Comparison of ENCODE assay signal across 9 cellular contexts in the genomic region with DNA sequence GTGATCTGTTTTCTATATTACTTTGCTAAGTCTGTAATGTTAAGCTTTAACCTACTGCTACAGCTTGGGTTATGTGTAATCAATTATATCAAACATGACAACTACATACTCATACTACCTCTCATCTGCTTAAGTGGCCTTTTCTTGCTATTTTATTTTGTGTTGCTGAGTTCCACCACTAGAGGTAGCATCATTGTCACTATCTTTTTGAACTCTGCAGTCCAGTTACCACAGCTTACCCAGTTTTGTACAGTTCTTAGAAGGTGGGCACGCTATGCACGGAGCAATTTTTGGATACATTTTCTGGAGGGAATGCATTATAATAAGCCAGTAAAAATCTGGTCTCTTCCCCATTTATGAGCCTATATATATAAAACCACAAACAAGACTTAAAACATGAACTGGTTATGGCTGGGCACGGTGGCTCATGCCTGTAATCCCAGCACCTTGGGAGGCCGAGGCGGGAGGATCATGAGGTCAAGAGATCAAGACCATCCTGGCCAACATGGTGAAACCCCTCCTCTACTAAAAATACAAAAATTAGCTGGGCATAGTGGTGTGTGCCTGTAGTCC. TPM values are rescaled to one million over a fixed set of nuclear protein-coding genes. Genes with fewer than 3 reads are reported as not detected.
DNase-seq lines count a peak whose midpoint lies in the region; ATAC-seq and TF ChIP-seq lines count a peak whose summit lies in the region.
"Had no signal": no experiment of that assay in that cellular context is flagged by ENCODE, and none has a peak within 500 bp of the region (broad histone marks: within the 10 kb centered on the region; RNA-seq: fewer than 3 reads in every experiment).

No MANE protein-coding gene starts in this region.

- peaks cover 13% of the 10 kb centered on the region for H3K36me3 Mint-ChIP-seq in osteocyte (ENCODE audit: unreplicated experiment)

- CTCF ChIA-PET in HEK293 (lab: Yijun Ruan, JAX): interaction anchor here (0.5 to 3.0 kb wide), 16 partner anchors 9 to 879 kb away, joined by 3 to 33 read pairs (median 3); no protein-coding TSS in a partner anchor

- peaks cover 11% of the 10 kb centered on the region for H3K4me1 ChIP-seq in HEK293 (ENCODE audit: control insufficient read depth, insufficient read depth, low read length)
- H3K4me1 ChIP-seq in OCI-LY1 (ENCODE audit: insufficient read depth, low read length, severe bottlenecking): peaks cover 7% of the 10 kb centered on the region

- no peaks in the 10 kb centered on the region for H3K27me3 Mint-ChIP-seq in osteocyte (ENCODE audit: unreplicated experiment)
- H3K27me3 Mint-ChIP-seq: naive thymus-derived CD8-positive, alpha-beta T cell had no signal

- H3K4me1 Mint-ChIP-seq in osteocyte (ENCODE audit: unreplicated experiment): peaks cover 11% of the 10 kb centered on the region
- H3K4me1 Mint-ChIP-seq: naive thymus-derived CD8-positive, alpha-beta T cell had no signal

- no peak overlapping the region for H3K4me3 ChIP-seq in HEK293 (ENCODE audit: low read depth, low read length)
- no peak overlapping the region for H3K4me3 ChIP-seq in OCI-LY1 (ENCODE audit: low read depth, low read length, poor library complexity, severe bottlenecking)

- H3K9me2 ChIP-seq in OCI-LY1 (ENCODE audit: low read depth, low read length): no peaks in the 10 kb centered on the region

- H3K36me3 ChIP-seq in HEK293 (ENCODE audit: control insufficient read depth in 2 of 2, insufficient read depth in 1 of 2, low read length in 2 of 2) (peaks cover 0 to 3% of the 10 kb centered on the region in 2 experiments; a peak in 2 of 3 replicates), OCI-LY1 (ENCODE audit: insufficient read depth, low read length) (no peaks in the 10 kb centered on the region)

- H3K9ac ChIP-seq in OCI-LY1 (ENCODE audit: low read length): no peak overlapping the region

- H4K20me1 ChIP-seq in OCI-LY1 (ENCODE audit: insufficient read depth, low read length): no peaks in the 10 kb centered on the region

- H3K4me2 ChIP-seq in OCI-LY1 (ENCODE audit: low read length): no peak overlapping the region

- no peaks in the 10 kb centered on the region for H3K79me2 ChIP-seq in OCI-LY1 (ENCODE audit: insufficient read depth, low read length)

- H3K9me3 ChIP-seq in HEK293 (ENCODE audit: control insufficient read depth, insufficient read depth, low read depth, low read length): no peaks in the 10 kb centered on the region
- no peaks in the 10 kb centered on the region for H3K9me3 ChIP-seq in OCI-LY1 (ENCODE audit: low read length)

- TF ChIP-seq CTCF in HEK293 (tag by site-specific recombination; IDR thresholded peaks at IDR 0.05) (peak; percentile 29; the same call in 1 of the 2 replicates), OCI-LY1 (IDR thresholded peaks at IDR 0.05; ENCODE audit: low read length) (peak; percentile 79), osteocyte (IDR thresholded peaks at IDR 0.05) (peak; percentile 72)

- no peaks in the 10 kb centered on the region for H3K9me3 Mint-ChIP-seq in osteocyte (ENCODE audit: unreplicated experiment)

- peak; percentile 42 for ATAC-seq in esophagus mucosa
- ATAC-seq: naive thymus-derived CD8-positive, alpha-beta T cell had no signal

- H3F3A ChIP-seq in OCI-LY1 (ENCODE audit: insufficient read depth, low read length): no peaks in the 10 kb centered on the region

- no peak overlapping the region for H3K27ac Mint-ChIP-seq in osteocyte (ENCODE audit: unreplicated experiment)

- H2AFZ ChIP-seq in OCI-LY1 (ENCODE audit: low read length): no peak overlapping the region

- no peaks in the 10 kb centered on the region for H3K27me3 ChIP-seq in OCI-LY1 (ENCODE audit: insufficient read depth, low read length)

- H3K4me3 Mint-ChIP-seq in osteocyte (ENCODE audit: unreplicated experiment): no peak overlapping the region
- H3K4me3 Mint-ChIP-seq: naive thymus-derived CD8-positive, alpha-beta T cell had no signal

- DNase-seq in Daoy (ENCODE audit: low read depth) (peak; percentile 34), osteocyte (ENCODE audit: extremely low spot score, unreplicated experiment) (no peak), ecto neural progenitor cell (ENCODE audit: low spot score) (no peak), amniotic stem cell (lab: John Stamatoyannopoulos, UW) (no peak), activated gamma-delta T cell treated with Interleukin-2 at 50 U/mL for 16 hours (no peak)

- H3K27ac ChIP-seq in HEK293 (ENCODE audit: extremely low read depth, low read depth, low read length) (no peak overlapping the region), OCI-LY1 (ENCODE audit: low read depth, low read length, poor library complexity, severe bottlenecking) (no peak overlapping the region)

- POLR2A ChIA-PET in HEK293 (lab: Yijun Ruan, JAX): no interaction called here

TF ChIP-seq in HEK293, 187 proteins besides CTCF, POLR2A, EP300 and RAD21:
- no peak for TF ChIP-seq ZFP37 (tag by site-specific recombination; IDR thresholded peaks at IDR 0.05)
- TF ChIP-seq ZXDB (tag by site-specific recombination; IDR thresholded peaks at IDR 0.05): no peak
- TF ChIP-seq ZNF335 (tag by site-specific recombination; conservative IDR thresholded peaks at IDR 0.05): no peak
- no peak for TF ChIP-seq ZNF626 (tag by site-specific recombination; IDR thresholded peaks at IDR 0.05)
- no peak for TF ChIP-seq ZNF140 (tag by site-specific recombination; IDR thresholded peaks at IDR 0.05)
- TF ChIP-seq ZNF654 (tag by site-specific recombination; IDR thresholded peaks at IDR 0.05; ENCODE audit: low read depth): peak; percentile 43
- TF ChIP-seq YY1 (tag by site-specific recombination; IDR thresholded peaks at IDR 0.05): no peak
- no peak for TF ChIP-seq ZNF677 (tag by site-specific recombination; IDR thresholded peaks at IDR 0.05)
- TF ChIP-seq REPIN1 (tag by site-specific recombination; IDR thresholded peaks at IDR 0.05; ENCODE audit: low read depth): no peak

RNA-seq across cellular contexts. Expression of a gene that starts 48.5 kb away (rescaled TPM):
- total RNA-seq in Daoy (2014; rRNA removed; shearing (Covaris generic)): 28.6 and 36.5 TPM in 2 replicates
- total RNA-seq in esophagus mucosa: 16.4 TPM
- total RNA-seq in osteocyte: 47.9 and 48.4 TPM in 2 replicates

RNA-seq across cellular contexts. Expression of a gene that starts 59.7 kb away (rescaled TPM):
- total RNA-seq in Daoy (2014; rRNA removed; shearing (Covaris generic)): 5.7 and 5.9 TPM in 2 replicates
- total RNA-seq in esophagus mucosa: 3.1 TPM
- total RNA-seq in osteocyte: 7.4 and 10.0 TPM in 2 replicates

Comparison
In these comparisons a context has a peak if more than half of its experiments do, and no peak if none do; other contexts are left out.
1. CTCF ChIP-seq: peak in every context shown above with its lines; median percentile 79 in OCI-LY1; 72 in osteocyte; 29 in HEK293.